18 cellular contexts compared by ENCODE assay signal in the genomic region with DNA sequence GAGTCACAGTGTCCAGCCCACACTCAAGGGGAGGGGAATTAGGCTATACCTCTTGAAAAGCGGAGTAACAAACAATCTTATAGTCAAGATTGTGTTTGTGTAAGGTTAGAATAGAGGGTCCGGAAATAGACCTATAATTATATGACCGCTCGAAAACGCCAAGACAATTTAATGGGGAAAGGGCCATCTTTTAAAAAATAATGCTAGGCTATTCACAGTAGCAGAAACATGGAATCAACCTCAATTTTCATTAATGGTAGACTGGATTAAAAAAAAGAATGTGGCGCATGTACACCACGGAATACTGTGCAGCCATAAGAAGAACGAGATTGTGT. TPM values are rescaled to one million over a fixed set of nuclear protein-coding genes. Genes with fewer than 3 reads are reported as not detected.
DNase-seq lines count a peak whose midpoint lies in the region; ATAC-seq and TF ChIP-seq lines count a peak whose summit lies in the region.
"Had no signal": no experiment of that assay in that cellular context is flagged by ENCODE, and none has a peak within 500 bp of the region (broad histone marks: within the 10 kb centered on the region; RNA-seq: fewer than 3 reads in every experiment).

No MANE protein-coding gene starts in this region.

- CTCF ChIA-PET in activated CD4-positive, alpha-beta memory T cell treated with anti-CD3 and anti-CD28 coated beads for 36 hours (lab: Charles Lee), result interaction anchor here (1.2 to 3.7 kb wide), 2 partner anchors 51 to 68 kb away, joined by 3 to 19 read pairs; no protein-coding TSS in a partner anchor
- CTCF ChIA-PET in activated CD4-positive, alpha-beta memory T cell treated with anti-CD3 and anti-CD28 coated beads, Interleukin-2, amount 10 ng/mL, durations not matched to agents 7 days and 5 days (lab: Charles Lee), result interaction anchor here (3.7 kb wide), 1 partner anchor 68 kb away, joined by 16 read pairs; no protein-coding TSS in a partner anchor

- no peak overlapping the region for H3K4me3 Mint-ChIP-seq in activated CD4-positive, alpha-beta memory T cell treated with anti-CD3 and anti-CD28 coated beads for 36 hours
- no peak overlapping the region for H3K4me3 Mint-ChIP-seq in activated CD4-positive, alpha-beta memory T cell treated with anti-CD3 and anti-CD28 coated beads, Interleukin-2, amount 10 ng/mL, durations not matched to agents 7 days and 5 days
- H3K4me3 Mint-ChIP-seq in endodermal cell, result no peak overlapping the region
- H3K4me3 Mint-ChIP-seq: activated naive CD4-positive, alpha-beta T cell treated with anti-CD3 and anti-CD28 coated beads, Interleukin-2, amount 10 ng/mL, durations not matched to agents 7 days and 5 days; natural killer cell had no signal

- peaks cover 65% of the 10 kb centered on the region for H3K4me1 Mint-ChIP-seq in activated CD4-positive, alpha-beta memory T cell treated with anti-CD3 and anti-CD28 coated beads for 36 hours (ENCODE audit: low read depth)
- H3K4me1 Mint-ChIP-seq in activated CD4-positive, alpha-beta memory T cell treated with anti-CD3 and anti-CD28 coated beads, Interleukin-2, amount 10 ng/mL, durations not matched to agents 7 days and 5 days, result peaks cover 35% of the 10 kb centered on the region
- H3K4me1 Mint-ChIP-seq in endodermal cell, result peaks cover 15% of the 10 kb centered on the region

- POLR2A ChIA-PET in activated CD4-positive, alpha-beta memory T cell treated with anti-CD3 and anti-CD28 coated beads for 36 hours (lab: Charles Lee), result no interaction called here
- POLR2A ChIA-PET in activated CD4-positive, alpha-beta memory T cell treated with anti-CD3 and anti-CD28 coated beads, Interleukin-2, amount 10 ng/mL, durations not matched to agents 7 days and 5 days (lab: Charles Lee), result no interaction called here

- H3K27me3 Mint-ChIP-seq in activated CD4-positive, alpha-beta memory T cell treated with anti-CD3 and anti-CD28 coated beads for 36 hours, result no peaks in the 10 kb centered on the region
- no peaks in the 10 kb centered on the region for H3K27me3 Mint-ChIP-seq in activated CD4-positive, alpha-beta memory T cell treated with anti-CD3 and anti-CD28 coated beads, Interleukin-2, amount 10 ng/mL, durations not matched to agents 7 days and 5 days
- peaks cover 20% of the 10 kb centered on the region for H3K27me3 Mint-ChIP-seq in endodermal cell (ENCODE audit: insufficient read depth)
- H3K27me3 Mint-ChIP-seq: activated naive CD4-positive, alpha-beta T cell treated with anti-CD3 and anti-CD28 coated beads, Interleukin-2, amount 10 ng/mL, durations not matched to agents 7 days and 5 days had no signal

- intact Hi-C loops in activated CD4-positive, alpha-beta memory T cell treated with anti-CD3 and anti-CD28 coated beads for 36 hours (cut with micrococcal nuclease), result loop anchor here (1.0 to 2.0 kb wide), 3 partner anchors 12 to 20 kb away; no protein-coding TSS in a partner anchor

- H3K4me3 ChIP-seq in endodermal cell (ENCODE audit: low read length) (no peak overlapping the region), skeletal muscle satellite cell (ENCODE audit: low read length) (no peak overlapping the region), HAP-1 (no peak overlapping the region)
- H3K4me3 ChIP-seq: BLaER1 treated with 17β-estradiol and CSF1 and Interleukin-3, amounts not matched to agents 10 nM and 100 nM; coronary artery; GM12878; stomach had no signal

- H3K9me3 Mint-ChIP-seq in activated CD4-positive, alpha-beta memory T cell treated with anti-CD3 and anti-CD28 coated beads for 36 hours, result peaks cover 7% of the 10 kb centered on the region
- H3K9me3 Mint-ChIP-seq in activated CD4-positive, alpha-beta memory T cell treated with anti-CD3 and anti-CD28 coated beads, Interleukin-2, amount 10 ng/mL, durations not matched to agents 7 days and 5 days, result peaks cover 2% of the 10 kb centered on the region
- peaks cover 3% of the 10 kb centered on the region for H3K9me3 Mint-ChIP-seq in endodermal cell
- H3K9me3 Mint-ChIP-seq: natural killer cell had no signal

- no peaks in the 10 kb centered on the region for H3K9me3 ChIP-seq in endodermal cell (ENCODE audit: control insufficient read depth, low read length)
- no peaks in the 10 kb centered on the region for H3K9me3 ChIP-seq in skeletal muscle satellite cell (replicated peaks; ENCODE audit: low read length)
- H3K9me3 ChIP-seq in HAP-1, result no peaks in the 10 kb centered on the region
- H3K9me3 ChIP-seq: stomach had no signal

- H3K27ac Mint-ChIP-seq in activated CD4-positive, alpha-beta memory T cell treated with anti-CD3 and anti-CD28 coated beads for 36 hours, result peak overlapping the region; percentile 26
- no peak overlapping the region for H3K27ac Mint-ChIP-seq in activated CD4-positive, alpha-beta memory T cell treated with anti-CD3 and anti-CD28 coated beads, Interleukin-2, amount 10 ng/mL, durations not matched to agents 7 days and 5 days
- H3K27ac Mint-ChIP-seq in endodermal cell, result peak overlapping the region; percentile 52
- H3K27ac Mint-ChIP-seq: activated naive CD4-positive, alpha-beta T cell treated with anti-CD3 and anti-CD28 coated beads, Interleukin-2, amount 10 ng/mL, durations not matched to agents 7 days and 5 days; natural killer cell had no signal

- peaks cover 42% of the 10 kb centered on the region for H3K36me3 Mint-ChIP-seq in activated CD4-positive, alpha-beta memory T cell treated with anti-CD3 and anti-CD28 coated beads for 36 hours
- H3K36me3 Mint-ChIP-seq in activated CD4-positive, alpha-beta memory T cell treated with anti-CD3 and anti-CD28 coated beads, Interleukin-2, amount 10 ng/mL, durations not matched to agents 7 days and 5 days (ENCODE audit: low read depth), result peaks cover 56% of the 10 kb centered on the region
- H3K36me3 Mint-ChIP-seq in endodermal cell (ENCODE audit: low read depth), result peaks cover 31% of the 10 kb centered on the region
- H3K36me3 Mint-ChIP-seq: natural killer cell had no signal

- H3K4me1 ChIP-seq in endodermal cell (ENCODE audit: control insufficient read depth, insufficient read depth, low read length) (peaks cover 3% of the 10 kb centered on the region), skeletal muscle satellite cell (ENCODE audit: control insufficient read depth, insufficient read depth, low read length) (peaks cover 29% of the 10 kb centered on the region), HAP-1 (no peaks in the 10 kb centered on the region; the same call in 1 of the 2 replicates)

- peaks cover 46% of the 10 kb centered on the region for H3K36me3 ChIP-seq in endodermal cell (ENCODE audit: control insufficient read depth, insufficient read depth, low read length)
- H3K36me3 ChIP-seq in skeletal muscle satellite cell (ENCODE audit: insufficient read depth, low read length), result peaks cover 29% of the 10 kb centered on the region
- peaks cover 18% of the 10 kb centered on the region for H3K36me3 ChIP-seq in HAP-1 (replicated peaks)

- H3K27me3 ChIP-seq in endodermal cell (ENCODE audit: control insufficient read depth, insufficient read depth, low read length, poor library complexity, severe bottlenecking) (peaks cover 14% of the 10 kb centered on the region), skeletal muscle satellite cell (ENCODE audit: control insufficient read depth, insufficient read depth, low read length) (no peaks in the 10 kb centered on the region), HAP-1 (ENCODE audit: low read depth) (no peaks in the 10 kb centered on the region)
- H3K27me3 ChIP-seq: BLaER1 treated with 17β-estradiol and CSF1 and Interleukin-3, amounts not matched to agents 10 nM and 100 nM; stomach had no signal

- H3K9ac ChIP-seq in endodermal cell (ENCODE audit: extremely low read depth, low read length, poor library complexity, severe bottlenecking) (no peak overlapping the region), skeletal muscle satellite cell (ENCODE audit: low read depth, low read length) (no peak overlapping the region)
- H3K9ac ChIP-seq: BLaER1 treated with 17β-estradiol and CSF1 and Interleukin-3, amounts not matched to agents 10 nM and 100 nM had no signal

- in situ Hi-C loops in HAP-1 (cut with MboI; ENCODE audit: low sequenced_read_pairs), result no loop called here

- DNase-seq in activated CD4-positive, alpha-beta memory T cell treated with anti-CD3 and anti-CD28 coated beads for 36 hours, result no peak
- DNase-seq in activated CD4-positive, alpha-beta memory T cell treated with anti-CD3 and anti-CD28 coated beads, Interleukin-2, amount 10 ng/mL, durations not matched to agents 7 days and 5 days, result no peak
- DNase-seq in NCI-H748 (lab: John Stamatoyannopoulos, UW; ENCODE audit: unreplicated experiment) (peak; percentile 51), endodermal cell (no peak), NCI-H345 (lab: John Stamatoyannopoulos, UW) (no peak), HAP-1 (ENCODE audit: low spot score in 2 of 2) (no peak)
- DNase-seq: activated CD4-positive, alpha-beta T cell treated with anti-CD3 and anti-CD28 coated beads for 1 hour; activated naive CD4-positive, alpha-beta T cell treated with anti-CD3 and anti-CD28 coated beads, Interleukin-2, amount 10 ng/mL, durations not matched to agents 7 days and 5 days; natural killer cell; NCI-H1694 treated with DMSO at 0.1 percent for 48 hours; stomach; trophoblast cell had no signal

- 93 to 97% methylated on average over 7 to 8 of the region's 8 CpGs for WGBS in endodermal cell (ENCODE audit: insufficient coverage in 1 of 2, insufficient read length in 1 of 2), 2 experiments

- TF ChIP-seq CTCF in endodermal cell (conservative IDR thresholded peaks at IDR 0.05), result no peak

- H3K4me2 ChIP-seq in skeletal muscle satellite cell (ENCODE audit: low read length), result peak overlapping the region; percentile 3

- no peak overlapping the region for H3K27ac ChIP-seq in endodermal cell (ENCODE audit: low read depth, low read length)
- H3K27ac ChIP-seq: BLaER1 treated with 17β-estradiol and CSF1 and Interleukin-3, amounts not matched to agents 10 nM and 100 nM; coronary artery; RWPE1; stomach had no signal

- ATAC-seq in GM21825 (IDR thresholded peaks at IDR 0.05; ENCODE audit: unreplicated experiment), result no peak
- ATAC-seq: natural killer cell had no signal

RNA-seq across cellular contexts. Expression of a gene that starts 30.0 kb away (rescaled TPM):
- total RNA-seq in activated CD4-positive, alpha-beta memory T cell treated with anti-CD3 and anti-CD28 coated beads for 36 hours, result 100 to 1,000 TPM; 128 TPM
- total RNA-seq in activated CD4-positive, alpha-beta memory T cell treated with anti-CD3 and anti-CD28 coated beads, Interleukin-2, amount 10 ng/mL, durations not matched to agents 7 days and 5 days, result 10 to 100 TPM; 67.5 to 68.0 TPM
- total RNA-seq in endodermal cell, result 10 to 100 TPM; 78.8 to 82.5 TPM
- 91.0 TPM for polyA plus RNA-seq in endodermal cell (2013, experiment 1 of 2)
- polyA plus RNA-seq in endodermal cell (2013, experiment 2 of 2), result 88.9 TPM
- total RNA-seq in skeletal muscle satellite cell (2012; rRNA removed), result 25.1 and 26.9 TPM in 2 replicates
